9 cellular contexts compared by ENCODE assay signal in the genomic region with DNA sequence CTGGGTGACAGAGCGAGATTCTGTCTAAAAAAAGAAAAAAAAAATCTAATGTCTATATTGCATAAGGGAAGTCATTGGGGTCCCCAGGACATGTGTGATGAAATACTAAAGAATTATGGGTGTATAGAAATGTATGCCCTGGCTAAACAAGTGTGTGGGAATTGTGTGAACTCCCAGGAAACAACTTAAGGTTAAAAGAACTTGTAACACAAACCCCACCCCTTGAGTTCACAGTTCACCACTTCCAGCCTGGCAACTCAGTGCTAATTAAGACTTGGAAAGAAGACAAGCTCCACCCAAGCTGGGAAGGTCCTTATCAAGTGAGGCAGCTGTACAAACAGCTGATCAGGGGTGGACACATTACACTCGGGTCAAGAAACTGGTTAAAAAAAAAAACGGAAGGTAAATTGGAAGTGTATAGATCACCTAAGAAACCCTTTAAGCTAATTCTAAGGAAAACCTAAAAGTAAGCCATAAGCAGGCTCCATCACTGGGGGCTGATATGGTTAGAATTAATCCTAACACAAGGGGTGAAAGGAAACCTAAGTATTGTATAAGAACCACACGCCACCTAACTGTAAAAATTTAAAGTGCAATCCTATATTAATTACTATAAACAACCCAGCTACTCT. TPM values are rescaled to one million over a fixed set of nuclear protein-coding genes. Genes with fewer than 3 reads are reported as not detected.
A peak's percentile ranks its signal among the peaks of the same experiment; 100 is the strongest.
DNase-seq lines count a peak whose midpoint lies in the region; ATAC-seq and TF ChIP-seq lines count a peak whose summit lies in the region.
"Had no signal": no experiment of that assay in that cellular context is flagged by ENCODE, and none has a peak within 500 bp of the region (broad histone marks: within the 10 kb centered on the region; RNA-seq: fewer than 3 reads in every experiment).

No MANE protein-coding gene starts in this region.

- DNase-seq in AML-193 (lab: John Stamatoyannopoulos, UW): peak; percentile 74 to 82
- peak; percentile 42 for DNase-seq in HCEC 1CT
- DNase-seq in RPMI7951 (ENCODE audit: low read depth): peak; percentile 63
- peak in 1 of 2 donors; percentile 76 for DNase-seq in heart right ventricle
- DNase-seq in stimulated activated naive CD8-positive, alpha-beta T cell treated with anti-CD3 and anti-CD28 coated beads, Interleukin-15, Interleukin-2, amounts not matched to agents 100 U/mL and 50 U/mL, for 24 hours: no peak
- DNase-seq in AG08396 (ENCODE audit: low spot score): no peak
- DNase-seq in OCI-M2 (lab: John Stamatoyannopoulos, UW; ENCODE audit: unreplicated experiment): no peak
- no peak for DNase-seq in NCI-H1694 treated with DMSO at 0.1 percent for 48 hours (lab: John Stamatoyannopoulos, UW)

- 24 to 37% methylated on average over 4 of the region's 4 CpGs for WGBS in heart right ventricle, 2 donors

- H3K27ac ChIP-seq in heart right ventricle: peak overlapping the region in 9 of 10 donors; percentile 56 to 94 (median 85)

- ATAC-seq in heart right ventricle: peak in 7 of 8 donors; percentile 30 to 60 (median 52)
- no peak for ATAC-seq in stimulated activated naive CD8-positive, alpha-beta T cell treated with anti-CD3 and anti-CD28 coated beads, Interleukin-15, Interleukin-2, amounts not matched to agents 100 U/mL and 50 U/mL, for 24 hours

- no peaks in the 10 kb centered on the region for H3K27me3 ChIP-seq in heart right ventricle

- TF ChIP-seq CTCF in heart right ventricle (IDR thresholded peaks at IDR 0.05): peak in 4 of 9 donors; percentile 27 to 33 (median 32)

- no peaks in the 10 kb centered on the region for H3K9me3 ChIP-seq in heart right ventricle

- peak overlapping the region in 3 of 10 donors; percentile 15 to 21 (median 20) for H3K4me3 ChIP-seq in heart right ventricle
- H3K4me3 ChIP-seq: skin epidermis had no signal

- intact Hi-C loops in heart right ventricle (cut with DNase I): no loop called here

- H3K36me3 ChIP-seq in heart right ventricle: peaks cover 0 to 8% (median 0%) of the 10 kb centered on the region in 9 donors

- peaks cover 8 to 58% (median 48%) of the 10 kb centered on the region in 9 donors for H3K4me1 ChIP-seq in heart right ventricle

RNA-seq across cellular contexts. Expression of a gene that starts 25.2 kb away (rescaled TPM):
- total RNA-seq in RPMI7951 (2014; rRNA removed; shearing (Covaris generic)): 1,042 and 1,246 TPM in 2 replicates
- total RNA-seq in heart right ventricle: 1,000 to 10,000 TPM in 1 of 10 donors, 100 to 1,000 TPM in 9; 218 to 1,594 (median 276) TPM
- polyA plus RNA-seq in heart right ventricle: 1,000 to 10,000 TPM in 1 of 2 donors, 100 to 1,000 TPM in 1; 450 to 1,261 TPM

Comparison
In these comparisons a context has a peak if more than half of its experiments do, and no peak if none do; other contexts are left out.
1. DNase-seq: peak in AML-193 (2 of 2), HCEC 1CT (single experiment) and RPMI7951 (single experiment); none in stimulated activated naive CD8-positive, alpha-beta T cell treated with anti-CD3 and anti-CD28 coated beads, Interleukin-15, Interleukin-2, amounts not matched to agents 100 U/mL and 50 U/mL, for 24 hours (single experiment), AG08396 (single experiment), OCI-M2 (single experiment) and NCI-H1694 treated with DMSO at 0.1 percent for 48 hours (single experiment).